In the genomic region with DNA sequence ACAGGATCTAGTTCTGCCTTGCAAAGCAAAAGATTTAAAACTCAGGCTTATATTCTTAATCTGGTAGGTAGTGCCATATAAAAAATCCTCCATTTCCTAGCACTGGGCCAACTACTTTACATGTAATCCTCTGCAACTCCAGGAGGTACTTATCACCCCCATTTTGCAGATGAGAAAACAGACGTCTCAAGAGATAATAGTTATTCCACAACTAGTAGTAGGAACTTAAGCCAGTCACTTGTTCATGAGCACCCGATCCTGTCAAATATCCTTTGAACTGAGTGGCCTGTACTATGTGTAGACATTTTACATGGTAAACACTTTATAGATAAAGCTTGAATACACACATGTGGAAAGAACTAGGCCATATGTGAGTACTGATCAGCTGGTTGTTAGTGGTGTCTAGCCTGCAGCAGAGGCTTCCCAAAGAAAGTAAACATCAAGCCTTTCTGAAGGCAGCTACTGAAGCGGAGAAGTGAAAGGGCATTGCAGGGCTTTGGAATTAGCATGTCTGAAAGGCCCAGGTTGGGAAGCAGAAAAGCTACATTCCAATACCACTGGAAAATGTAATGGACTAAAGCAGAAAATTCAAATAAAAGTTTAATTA, we compare ENCODE assay signal across 18 cellular contexts. TPM values are rescaled to one million over a fixed set of nuclear protein-coding genes. Genes with fewer than 3 reads are reported as not detected.
DNase-seq lines count a peak whose midpoint lies in the region; TF ChIP-seq lines count a peak whose summit lies in the region.
"Had no signal": no experiment of that assay in that cellular context is flagged by ENCODE, and none has a peak within 500 bp of the region (broad histone marks: within the 10 kb centered on the region; RNA-seq: fewer than 3 reads in every experiment).

No MANE protein-coding gene starts in this region.

- H3K27me3 ChIP-seq in HUES6 (ENCODE audit: control insufficient read depth, insufficient read depth, low read length) (no peaks in the 10 kb centered on the region), parathyroid adenoma (ENCODE audit: control insufficient read depth, insufficient read depth, low read length) (no peaks in the 10 kb centered on the region)
- H3K27me3 ChIP-seq: body of pancreas, heart right ventricle had no signal

- intact Hi-C loops in activated T-helper 2 cell treated with anti-CD3 and anti-CD28 coated beads, Interferon-gamma antibody, Interleukin-2, Interleukin-4, amounts not matched to agents 10 μg/mL and 5 μg/mL and 100 μg/mL, durations not matched to agents 14 hours and 24 hours and 36 hours (cut with micrococcal nuclease), result no loop called here

- no peaks in the 10 kb centered on the region for H3K27me3 Mint-ChIP-seq in activated T-helper 2 cell treated with anti-CD3 and anti-CD28 coated beads, Interferon-gamma antibody, Interleukin-2, Interleukin-4, amounts not matched to agents 10 μg/mL and 5 μg/mL and 100 μg/mL, durations not matched to agents 14 hours and 24 hours and 36 hours (ENCODE audit: low read depth)
- H3K27me3 Mint-ChIP-seq: activated B cell treated with CpG ODN at 0.5 μM for 24 hours; activated CD4-positive, alpha-beta memory T cell treated with anti-CD3 and anti-CD28 coated beads, Interleukin-2, amount 10 ng/mL, durations not matched to agents 7 days and 5 days; activated naive CD8-positive, alpha-beta T cell treated with anti-CD3 and anti-CD28 coated beads, Interleukin-2, amount 10 ng/mL, durations not matched to agents 7 days and 5 days had no signal

- H2AFZ ChIP-seq in parathyroid adenoma, result peak overlapping the region; percentile 27

- H3K4me3 ChIP-seq in HUES6 (ENCODE audit: low read depth, low read length), result no peak overlapping the region
- no peak overlapping the region for H3K4me3 ChIP-seq in parathyroid adenoma (ENCODE audit: low read depth, low read length)
- H3K4me3 ChIP-seq: body of pancreas, heart right ventricle had no signal

- DNase-seq in activated T-helper 2 cell treated with anti-CD3 and anti-CD28 coated beads, Interferon-gamma antibody, Interleukin-2, Interleukin-4, amounts not matched to agents 10 μg/mL and 5 μg/mL and 100 μg/mL, durations not matched to agents 14 hours and 24 hours and 36 hours (ENCODE audit: low spot score), result no peak
- peak; percentile 69 for DNase-seq in islet precursor cell
- DNase-seq in SW 1271 (lab: John Stamatoyannopoulos, UW), result no peak
- DNase-seq in NCI-H2107 treated with DMSO at 0.1 percent for 48 hours (lab: John Stamatoyannopoulos, UW; ENCODE audit: unreplicated experiment), result no peak
- no peak for DNase-seq in NCI-H146 (lab: John Stamatoyannopoulos, UW)
- no peak for DNase-seq in activated CD4-positive, CD25-positive, alpha-beta regulatory T cell (lab: John Stamatoyannopoulos, UW)
- DNase-seq: activated B cell treated with CpG ODN at 0.5 μM for 24 hours; activated CD4-positive, alpha-beta memory T cell treated with anti-CD3 and anti-CD28 coated beads, Interleukin-2, amount 10 ng/mL, durations not matched to agents 7 days and 5 days; activated naive CD8-positive, alpha-beta T cell treated with anti-CD3 and anti-CD28 coated beads, Interleukin-2, amount 10 ng/mL, durations not matched to agents 7 days and 5 days; activated T-cell treated with anti-CD3 and anti-CD28 coated beads, Interleukin-2, amount 50 U/mL, for 4 hours; body of pancreas; heart right ventricle; Kasumi-1; NCI-H1092; NCI-H2081 treated with DMSO at 0.1 percent for 48 hours; stimulated activated CD4-positive, alpha-beta T cell treated with anti-CD3 and anti-CD28 coated beads, Interleukin-4, amount 100 ng/mL, for 1 hour had no signal

- H3K9me3 Mint-ChIP-seq in activated T-helper 2 cell treated with anti-CD3 and anti-CD28 coated beads, Interferon-gamma antibody, Interleukin-2, Interleukin-4, amounts not matched to agents 10 μg/mL and 5 μg/mL and 100 μg/mL, durations not matched to agents 14 hours and 24 hours and 36 hours, result no peaks in the 10 kb centered on the region
- H3K9me3 Mint-ChIP-seq: activated B cell treated with CpG ODN at 0.5 μM for 24 hours; activated CD4-positive, alpha-beta memory T cell treated with anti-CD3 and anti-CD28 coated beads, Interleukin-2, amount 10 ng/mL, durations not matched to agents 7 days and 5 days; activated T-cell treated with anti-CD3 and anti-CD28 coated beads, Interleukin-2, amount 50 U/mL, for 4 hours had no signal

- H3K9ac ChIP-seq in HUES6 (ENCODE audit: low read length) (no peak overlapping the region), parathyroid adenoma (no peak overlapping the region)

- H3K4me3 Mint-ChIP-seq in activated T-helper 2 cell treated with anti-CD3 and anti-CD28 coated beads, Interferon-gamma antibody, Interleukin-2, Interleukin-4, amounts not matched to agents 10 μg/mL and 5 μg/mL and 100 μg/mL, durations not matched to agents 14 hours and 24 hours and 36 hours (ENCODE audit: low read depth), result no peak overlapping the region
- H3K4me3 Mint-ChIP-seq: activated B cell treated with CpG ODN at 0.5 μM for 24 hours; activated CD4-positive, alpha-beta memory T cell treated with anti-CD3 and anti-CD28 coated beads, Interleukin-2, amount 10 ng/mL, durations not matched to agents 7 days and 5 days; activated naive CD8-positive, alpha-beta T cell treated with anti-CD3 and anti-CD28 coated beads, Interleukin-2, amount 10 ng/mL, durations not matched to agents 7 days and 5 days; activated T-cell treated with anti-CD3 and anti-CD28 coated beads, Interleukin-2, amount 50 U/mL, for 4 hours had no signal

- H3K79me2 ChIP-seq in parathyroid adenoma, result no peaks in the 10 kb centered on the region

- H3K27ac Mint-ChIP-seq in activated T-helper 2 cell treated with anti-CD3 and anti-CD28 coated beads, Interferon-gamma antibody, Interleukin-2, Interleukin-4, amounts not matched to agents 10 μg/mL and 5 μg/mL and 100 μg/mL, durations not matched to agents 14 hours and 24 hours and 36 hours, result peak overlapping the region; percentile 42
- H3K27ac Mint-ChIP-seq: activated B cell treated with CpG ODN at 0.5 μM for 24 hours; activated CD4-positive, alpha-beta memory T cell treated with anti-CD3 and anti-CD28 coated beads, Interleukin-2, amount 10 ng/mL, durations not matched to agents 7 days and 5 days; activated naive CD8-positive, alpha-beta T cell treated with anti-CD3 and anti-CD28 coated beads, Interleukin-2, amount 10 ng/mL, durations not matched to agents 7 days and 5 days had no signal

- H3K36me3 ChIP-seq in HUES6 (ENCODE audit: control insufficient read depth, insufficient read depth, low read length) (no peaks in the 10 kb centered on the region), parathyroid adenoma (ENCODE audit: control insufficient read depth, insufficient read depth, low read length) (no peaks in the 10 kb centered on the region)

- TF ChIP-seq CTCF in parathyroid adenoma (IDR thresholded peaks at IDR 0.05), result no peak

- H3K36me3 Mint-ChIP-seq in activated T-helper 2 cell treated with anti-CD3 and anti-CD28 coated beads, Interferon-gamma antibody, Interleukin-2, Interleukin-4, amounts not matched to agents 10 μg/mL and 5 μg/mL and 100 μg/mL, durations not matched to agents 14 hours and 24 hours and 36 hours (ENCODE audit: low read depth), result peaks cover 21% of the 10 kb centered on the region

- no peak overlapping the region for H3K4me2 ChIP-seq in parathyroid adenoma (ENCODE audit: low read length)

- H3K27ac ChIP-seq in HUES6 (ENCODE audit: low read depth, low read length), result 0 out of 2 replicates have a peak overlapping the region, but pooled peaks have one; percentile 35
- H3K27ac ChIP-seq in parathyroid adenoma, result no peak overlapping the region
- H3K27ac ChIP-seq: body of pancreas, heart right ventricle had no signal

- H3K9me3 ChIP-seq in HUES6 (ENCODE audit: control insufficient read depth, insufficient read depth, low read depth, low read length) (no peaks in the 10 kb centered on the region), parathyroid adenoma (ENCODE audit: control insufficient read depth, low read length) (no peaks in the 10 kb centered on the region)
- H3K9me3 ChIP-seq: body of pancreas, heart right ventricle had no signal

- H3K4me1 ChIP-seq in HUES6 (ENCODE audit: control insufficient read depth, insufficient read depth, low read length) (peaks cover 23% of the 10 kb centered on the region), parathyroid adenoma (peaks cover 3% of the 10 kb centered on the region)
- H3K4me1 ChIP-seq: body of pancreas had no signal

- peaks cover 25% of the 10 kb centered on the region for H3K4me1 Mint-ChIP-seq in activated T-helper 2 cell treated with anti-CD3 and anti-CD28 coated beads, Interferon-gamma antibody, Interleukin-2, Interleukin-4, amounts not matched to agents 10 μg/mL and 5 μg/mL and 100 μg/mL, durations not matched to agents 14 hours and 24 hours and 36 hours (ENCODE audit: low read depth)
- H3K4me1 Mint-ChIP-seq: activated naive CD8-positive, alpha-beta T cell treated with anti-CD3 and anti-CD28 coated beads, Interleukin-2, amount 10 ng/mL, durations not matched to agents 7 days and 5 days had no signal

RNA-seq across cellular contexts. Expression of gene NAB1, which starts 48.0 kb away (rescaled TPM):
- 30.9 and 32.9 TPM in 2 replicates for total RNA-seq in activated T-helper 2 cell treated with anti-CD3 and anti-CD28 coated beads, Interferon-gamma antibody, Interleukin-2, Interleukin-4, amounts not matched to agents 10 μg/mL and 5 μg/mL and 100 μg/mL, durations not matched to agents 14 hours and 24 hours and 36 hours
